In the genomic region with DNA sequence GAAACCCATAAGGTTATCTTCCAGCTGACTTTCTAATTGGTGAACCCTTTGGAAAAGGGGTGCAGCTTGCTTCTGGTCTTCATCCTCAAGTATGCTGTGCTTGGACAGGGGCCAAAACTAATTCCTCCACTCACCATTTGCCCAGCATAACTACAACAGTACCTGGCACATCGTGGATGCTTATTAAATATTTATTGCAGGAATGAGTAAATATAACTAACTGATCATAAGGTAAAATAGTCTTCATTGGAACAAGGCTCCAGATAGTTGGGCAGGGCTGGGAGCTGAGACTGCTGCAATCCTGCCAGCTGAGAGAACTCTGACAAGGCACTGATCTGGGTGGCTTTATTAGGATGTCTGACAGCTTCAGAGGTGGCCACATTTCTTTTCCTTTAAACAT, we compare ENCODE assay signal across 19 cellular contexts.
"Had no signal": no experiment of that assay in that cellular context is flagged by ENCODE, and none has a peak within 500 bp of the region (broad histone marks: within the 10 kb centered on the region; RNA-seq: fewer than 3 reads in every experiment).

No MANE protein-coding gene starts in this region.

- H3K9me3 ChIP-seq: breast epithelium, esophagus squamous epithelium, heart right ventricle, neutrophil, pancreas, right lobe of liver, vagina had no signal

- H3K27ac ChIP-seq: breast epithelium, esophagus squamous epithelium, neutrophil, pancreas, right lobe of liver, vagina had no signal

- DNase-seq: activated CD4-positive, alpha-beta T cell treated with anti-CD3 and anti-CD28 coated beads, Interleukin-2, amount 50 U/mL, for 1 hour; activated effector memory CD4-positive, alpha-beta T cell treated with anti-CD3 and anti-CD28 coated beads, Interleukin-2, amount 50 U/mL, for 16 hours; activated T-cell treated with anti-CD3 and anti-CD28 coated beads, Interleukin-2, amount 50 U/mL, for 72 hours; cerebellar nuclear complex; effector memory CD4-positive, alpha-beta T cell; esophagus squamous epithelium; heart right ventricle; mesenchymal stem cell; natural killer cell; right lobe of liver; stimulated activated CD4-positive, alpha-beta T cell treated with anti-CD3 and anti-CD28 coated beads, Interleukin-4, amount 100 ng/mL, for 24 hours; T-helper 1 cell; T1000; trophoblast cell had no signal

- H3K27me3 ChIP-seq: breast epithelium, esophagus squamous epithelium, heart right ventricle, pancreas, right lobe of liver, vagina had no signal

- H3K36me3 ChIP-seq: breast epithelium, pancreas, right lobe of liver, vagina had no signal

- ATAC-seq: activated T-cell treated with anti-CD3 and anti-CD28 coated beads, Interleukin-2, amount 50 U/mL, for 72 hours; heart right ventricle; natural killer cell; pancreas; right lobe of liver; stimulated activated memory B cell treated with anti-CD40 and anti-IgM and Interleukin-4, amounts not matched to agents 10 μg/mL and 1 μg/mL and 100 μg/mL, for 72 hours had no signal

- H3K4me3 ChIP-seq: breast epithelium, esophagus squamous epithelium, heart right ventricle, pancreas, right lobe of liver, vagina had no signal
